In the genomic region with DNA sequence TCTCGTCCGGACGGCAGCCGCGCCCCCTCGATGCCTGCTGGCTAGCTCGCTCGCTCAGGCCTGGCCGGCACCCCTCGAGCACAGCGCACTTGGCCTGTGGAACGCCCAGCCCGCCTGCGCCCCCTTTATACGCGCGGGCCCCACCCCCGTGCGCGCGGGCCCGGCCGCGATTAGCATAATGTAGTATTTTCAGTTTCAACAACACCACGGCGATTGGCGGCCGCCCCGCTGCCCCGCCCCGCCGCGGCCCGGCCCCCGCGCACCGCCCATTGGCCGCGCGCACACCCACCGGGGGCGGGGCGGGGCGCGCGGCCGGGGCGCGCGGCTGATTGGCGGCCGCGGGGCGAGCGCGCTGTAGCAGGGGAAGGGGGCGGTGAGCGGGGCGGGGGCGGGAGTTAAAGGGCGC, we compare ENCODE assay signal across 1 cellular context.
A peak's percentile ranks its signal among the peaks of the same experiment; 100 is the strongest.
TF ChIP-seq lines count a peak whose summit lies in the region.

A gene (minus strand): TSS at position 100 of the 406 bp plus-strand sequence. CDS start 319 bp downstream, outside the sequence.

TF ChIP-seq in WTC11, 78 proteins besides CTCF, POLR2A, EP300 and RAD21 (continued from another document):
- TF ChIP-seq, protein P1, sequence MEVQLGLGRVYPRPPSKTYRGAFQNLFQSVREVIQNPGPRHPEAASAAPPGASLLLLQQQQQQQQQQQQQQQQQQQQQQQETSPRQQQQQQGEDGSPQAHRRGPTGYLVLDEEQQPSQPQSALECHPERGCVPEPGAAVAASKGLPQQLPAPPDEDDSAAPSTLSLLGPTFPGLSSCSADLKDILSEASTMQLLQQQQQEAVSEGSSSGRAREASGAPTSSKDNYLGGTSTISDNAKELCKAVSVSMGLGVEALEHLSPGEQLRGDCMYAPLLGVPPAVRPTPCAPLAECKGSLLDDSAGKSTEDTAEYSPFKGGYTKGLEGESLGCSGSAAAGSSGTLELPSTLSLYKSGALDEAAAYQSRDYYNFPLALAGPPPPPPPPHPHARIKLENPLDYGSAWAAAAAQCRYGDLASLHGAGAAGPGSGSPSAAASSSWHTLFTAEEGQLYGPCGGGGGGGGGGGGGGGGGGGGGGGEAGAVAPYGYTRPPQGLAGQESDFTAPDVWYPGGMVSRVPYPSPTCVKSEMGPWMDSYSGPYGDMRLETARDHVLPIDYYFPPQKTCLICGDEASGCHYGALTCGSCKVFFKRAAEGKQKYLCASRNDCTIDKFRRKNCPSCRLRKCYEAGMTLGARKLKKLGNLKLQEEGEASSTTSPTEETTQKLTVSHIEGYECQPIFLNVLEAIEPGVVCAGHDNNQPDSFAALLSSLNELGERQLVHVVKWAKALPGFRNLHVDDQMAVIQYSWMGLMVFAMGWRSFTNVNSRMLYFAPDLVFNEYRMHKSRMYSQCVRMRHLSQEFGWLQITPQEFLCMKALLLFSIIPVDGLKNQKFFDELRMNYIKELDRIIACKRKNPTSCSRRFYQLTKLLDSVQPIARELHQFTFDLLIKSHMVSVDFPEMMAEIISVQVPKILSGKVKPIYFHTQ (CRISPR knock-in tag; IDR thresholded peaks at IDR 0.05) = no peak
- TF ChIP-seq, protein P2, sequence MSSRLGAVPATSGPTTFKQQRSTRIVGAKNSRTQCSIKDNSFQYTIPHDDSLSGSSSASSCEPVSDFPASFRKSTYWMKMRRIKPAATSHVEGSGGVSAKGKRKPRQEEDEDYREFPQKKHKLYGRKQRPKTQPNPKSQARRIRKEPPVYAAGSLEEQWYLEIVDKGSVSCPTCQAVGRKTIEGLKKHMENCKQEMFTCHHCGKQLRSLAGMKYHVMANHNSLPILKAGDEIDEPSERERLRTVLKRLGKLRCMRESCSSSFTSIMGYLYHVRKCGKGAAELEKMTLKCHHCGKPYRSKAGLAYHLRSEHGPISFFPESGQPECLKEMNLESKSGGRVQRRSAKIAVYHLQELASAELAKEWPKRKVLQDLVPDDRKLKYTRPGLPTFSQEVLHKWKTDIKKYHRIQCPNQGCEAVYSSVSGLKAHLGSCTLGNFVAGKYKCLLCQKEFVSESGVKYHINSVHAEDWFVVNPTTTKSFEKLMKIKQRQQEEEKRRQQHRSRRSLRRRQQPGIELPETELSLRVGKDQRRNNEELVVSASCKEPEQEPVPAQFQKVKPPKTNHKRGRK (CRISPR knock-in tag; IDR thresholded peaks at IDR 0.05; ENCODE audit: borderline replicate concordance) = no peak
- TF ChIP-seq ZBTB21 (CRISPR knock-in tag; IDR thresholded peaks at IDR 0.05; ENCODE audit: borderline replicate concordance) (no peak), ZNF138 (CRISPR knock-in tag; conservative IDR thresholded peaks at IDR 0.05) (no peak; the same call in 1 of the 2 replicates), NR3C1 (CRISPR knock-in tag; conservative IDR thresholded peaks at IDR 0.05; ENCODE audit: low read depth) (0 out of 2 replicates have a peak, but pooled peaks have one; percentile 12), ZNF423 (CRISPR knock-in tag; IDR thresholded peaks at IDR 0.05) (no peak), NR2C2 (CRISPR knock-in tag; IDR thresholded peaks at IDR 0.05) (no peak), NFYB (CRISPR knock-in tag; conservative IDR thresholded peaks at IDR 0.05; ENCODE audit: low read depth) (no peak), FOXP1 (CRISPR knock-in tag; IDR thresholded peaks at IDR 0.05; ENCODE audit: borderline replicate concordance) (no peak), ZNF263 (CRISPR knock-in tag; IDR thresholded peaks at IDR 0.05; ENCODE audit: low read depth) (no peak), NR1H2 (CRISPR knock-in tag; IDR thresholded peaks at IDR 0.05) (no peak), SMAD4 (CRISPR knock-in tag; IDR thresholded peaks at IDR 0.05) (no peak), ZNF671 (CRISPR knock-in tag; IDR thresholded peaks at IDR 0.05) (no peak), TEAD4 (CRISPR knock-in tag; IDR thresholded peaks at IDR 0.05) (no peak)
- TF ChIP-seq, protein P3, sequence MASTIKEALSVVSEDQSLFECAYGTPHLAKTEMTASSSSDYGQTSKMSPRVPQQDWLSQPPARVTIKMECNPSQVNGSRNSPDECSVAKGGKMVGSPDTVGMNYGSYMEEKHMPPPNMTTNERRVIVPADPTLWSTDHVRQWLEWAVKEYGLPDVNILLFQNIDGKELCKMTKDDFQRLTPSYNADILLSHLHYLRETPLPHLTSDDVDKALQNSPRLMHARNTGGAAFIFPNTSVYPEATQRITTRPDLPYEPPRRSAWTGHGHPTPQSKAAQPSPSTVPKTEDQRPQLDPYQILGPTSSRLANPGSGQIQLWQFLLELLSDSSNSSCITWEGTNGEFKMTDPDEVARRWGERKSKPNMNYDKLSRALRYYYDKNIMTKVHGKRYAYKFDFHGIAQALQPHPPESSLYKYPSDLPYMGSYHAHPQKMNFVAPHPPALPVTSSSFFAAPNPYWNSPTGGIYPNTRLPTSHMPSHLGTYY (CRISPR knock-in tag; IDR thresholded peaks at IDR 0.05) = no peak
- TF ChIP-seq, protein P4, sequence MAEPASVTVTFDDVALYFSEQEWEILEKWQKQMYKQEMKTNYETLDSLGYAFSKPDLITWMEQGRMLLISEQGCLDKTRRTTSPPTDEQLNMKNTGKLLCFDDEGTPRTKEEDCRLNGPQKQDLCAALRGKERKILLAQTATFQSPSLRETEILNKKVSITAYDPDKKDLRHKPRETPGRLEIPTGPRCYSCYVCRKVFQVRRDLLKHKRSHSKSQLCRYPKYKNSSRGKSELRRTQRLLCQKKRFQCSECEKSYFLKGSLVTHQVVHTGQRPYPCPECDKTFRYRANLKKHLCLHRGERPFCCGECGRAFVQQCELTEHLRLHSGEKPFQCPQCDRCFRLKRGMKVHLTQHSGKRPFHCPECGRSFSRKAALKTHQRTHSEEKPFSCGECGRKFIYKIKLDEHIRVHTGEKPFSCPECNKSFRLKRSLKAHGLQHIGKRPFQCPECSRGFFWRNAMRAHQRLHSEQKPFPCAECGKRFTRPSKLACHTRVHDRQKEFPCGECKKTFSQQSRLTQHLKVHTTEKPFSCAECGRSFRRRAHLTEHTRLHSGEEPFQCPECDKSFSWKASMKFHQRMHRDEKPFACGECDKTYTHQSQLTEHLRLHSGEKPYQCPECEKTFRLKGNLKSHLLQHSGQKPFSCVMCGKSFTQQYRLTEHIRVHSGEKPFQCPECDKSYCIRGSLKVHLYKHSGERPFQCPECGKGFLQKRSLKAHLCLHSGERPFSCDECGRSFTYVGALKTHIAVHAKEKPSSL (CRISPR knock-in tag; conservative IDR thresholded peaks at IDR 0.05) = no peak
- TF ChIP-seq, protein P5, sequence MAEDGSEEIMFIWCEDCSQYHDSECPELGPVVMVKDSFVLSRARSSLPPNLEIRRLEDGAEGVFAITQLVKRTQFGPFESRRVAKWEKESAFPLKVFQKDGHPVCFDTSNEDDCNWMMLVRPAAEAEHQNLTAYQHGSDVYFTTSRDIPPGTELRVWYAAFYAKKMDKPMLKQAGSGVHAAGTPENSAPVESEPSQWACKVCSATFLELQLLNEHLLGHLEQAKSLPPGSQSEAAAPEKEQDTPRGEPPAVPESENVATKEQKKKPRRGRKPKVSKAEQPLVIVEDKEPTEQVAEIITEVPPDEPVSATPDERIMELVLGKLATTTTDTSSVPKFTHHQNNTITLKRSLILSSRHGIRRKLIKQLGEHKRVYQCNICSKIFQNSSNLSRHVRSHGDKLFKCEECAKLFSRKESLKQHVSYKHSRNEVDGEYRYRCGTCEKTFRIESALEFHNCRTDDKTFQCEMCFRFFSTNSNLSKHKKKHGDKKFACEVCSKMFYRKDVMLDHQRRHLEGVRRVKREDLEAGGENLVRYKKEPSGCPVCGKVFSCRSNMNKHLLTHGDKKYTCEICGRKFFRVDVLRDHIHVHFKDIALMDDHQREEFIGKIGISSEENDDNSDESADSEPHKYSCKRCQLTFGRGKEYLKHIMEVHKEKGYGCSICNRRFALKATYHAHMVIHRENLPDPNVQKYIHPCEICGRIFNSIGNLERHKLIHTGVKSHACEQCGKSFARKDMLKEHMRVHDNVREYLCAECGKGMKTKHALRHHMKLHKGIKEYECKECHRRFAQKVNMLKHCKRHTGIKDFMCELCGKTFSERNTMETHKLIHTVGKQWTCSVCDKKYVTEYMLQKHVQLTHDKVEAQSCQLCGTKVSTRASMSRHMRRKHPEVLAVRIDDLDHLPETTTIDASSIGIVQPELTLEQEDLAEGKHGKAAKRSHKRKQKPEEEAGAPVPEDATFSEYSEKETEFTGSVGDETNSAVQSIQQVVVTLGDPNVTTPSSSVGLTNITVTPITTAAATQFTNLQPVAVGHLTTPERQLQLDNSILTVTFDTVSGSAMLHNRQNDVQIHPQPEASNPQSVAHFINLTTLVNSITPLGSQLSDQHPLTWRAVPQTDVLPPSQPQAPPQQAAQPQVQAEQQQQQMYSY (CRISPR knock-in tag; IDR thresholded peaks at IDR 0.05) = no peak
- TF ChIP-seq, protein P6, sequence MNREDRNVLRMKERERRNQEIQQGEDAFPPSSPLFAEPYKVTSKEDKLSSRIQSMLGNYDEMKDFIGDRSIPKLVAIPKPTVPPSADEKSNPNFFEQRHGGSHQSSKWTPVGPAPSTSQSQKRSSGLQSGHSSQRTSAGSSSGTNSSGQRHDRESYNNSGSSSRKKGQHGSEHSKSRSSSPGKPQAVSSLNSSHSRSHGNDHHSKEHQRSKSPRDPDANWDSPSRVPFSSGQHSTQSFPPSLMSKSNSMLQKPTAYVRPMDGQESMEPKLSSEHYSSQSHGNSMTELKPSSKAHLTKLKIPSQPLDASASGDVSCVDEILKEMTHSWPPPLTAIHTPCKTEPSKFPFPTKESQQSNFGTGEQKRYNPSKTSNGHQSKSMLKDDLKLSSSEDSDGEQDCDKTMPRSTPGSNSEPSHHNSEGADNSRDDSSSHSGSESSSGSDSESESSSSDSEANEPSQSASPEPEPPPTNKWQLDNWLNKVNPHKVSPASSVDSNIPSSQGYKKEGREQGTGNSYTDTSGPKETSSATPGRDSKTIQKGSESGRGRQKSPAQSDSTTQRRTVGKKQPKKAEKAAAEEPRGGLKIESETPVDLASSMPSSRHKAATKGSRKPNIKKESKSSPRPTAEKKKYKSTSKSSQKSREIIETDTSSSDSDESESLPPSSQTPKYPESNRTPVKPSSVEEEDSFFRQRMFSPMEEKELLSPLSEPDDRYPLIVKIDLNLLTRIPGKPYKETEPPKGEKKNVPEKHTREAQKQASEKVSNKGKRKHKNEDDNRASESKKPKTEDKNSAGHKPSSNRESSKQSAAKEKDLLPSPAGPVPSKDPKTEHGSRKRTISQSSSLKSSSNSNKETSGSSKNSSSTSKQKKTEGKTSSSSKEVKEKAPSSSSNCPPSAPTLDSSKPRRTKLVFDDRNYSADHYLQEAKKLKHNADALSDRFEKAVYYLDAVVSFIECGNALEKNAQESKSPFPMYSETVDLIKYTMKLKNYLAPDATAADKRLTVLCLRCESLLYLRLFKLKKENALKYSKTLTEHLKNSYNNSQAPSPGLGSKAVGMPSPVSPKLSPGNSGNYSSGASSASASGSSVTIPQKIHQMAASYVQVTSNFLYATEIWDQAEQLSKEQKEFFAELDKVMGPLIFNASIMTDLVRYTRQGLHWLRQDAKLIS (CRISPR knock-in tag; IDR thresholded peaks at IDR 0.05; ENCODE audit: borderline replicate concordance) = no peak
- TF ChIP-seq, protein P7, sequence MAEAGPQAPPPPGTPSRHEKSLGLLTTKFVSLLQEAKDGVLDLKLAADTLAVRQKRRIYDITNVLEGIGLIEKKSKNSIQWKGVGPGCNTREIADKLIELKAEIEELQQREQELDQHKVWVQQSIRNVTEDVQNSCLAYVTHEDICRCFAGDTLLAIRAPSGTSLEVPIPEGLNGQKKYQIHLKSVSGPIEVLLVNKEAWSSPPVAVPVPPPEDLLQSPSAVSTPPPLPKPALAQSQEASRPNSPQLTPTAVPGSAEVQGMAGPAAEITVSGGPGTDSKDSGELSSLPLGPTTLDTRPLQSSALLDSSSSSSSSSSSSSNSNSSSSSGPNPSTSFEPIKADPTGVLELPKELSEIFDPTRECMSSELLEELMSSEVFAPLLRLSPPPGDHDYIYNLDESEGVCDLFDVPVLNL (CRISPR knock-in tag; IDR thresholded peaks at IDR 0.05; ENCODE audit: borderline replicate concordance, low read depth) = no peak
